In the genomic region with DNA sequence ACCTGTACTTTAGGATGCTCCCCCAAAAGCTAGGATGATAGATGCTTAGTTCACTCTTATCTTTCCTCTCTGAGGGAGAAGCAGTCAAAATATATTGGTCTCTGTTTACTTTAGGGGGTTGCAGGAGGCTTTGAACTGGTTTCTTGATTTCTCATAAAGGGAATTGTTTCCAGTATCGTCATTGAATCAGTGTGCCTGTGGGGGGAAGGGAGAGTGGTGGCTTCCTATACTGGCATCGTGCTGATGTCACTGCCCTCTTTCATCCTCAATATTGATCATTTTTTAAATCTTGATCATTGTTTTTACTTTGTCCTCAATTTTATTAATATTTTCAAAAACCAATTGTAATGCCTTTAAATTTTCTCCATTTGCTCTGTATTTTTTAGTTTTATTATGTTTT, we compare ENCODE assay signal across 31 cellular contexts. TPM values are rescaled to one million over a fixed set of nuclear protein-coding genes. Genes with fewer than 3 reads are reported as not detected.
"Had no signal": no experiment of that assay in that cellular context is flagged by ENCODE, and none has a peak within 500 bp of the region (broad histone marks: within the 10 kb centered on the region; RNA-seq: fewer than 3 reads in every experiment).

No MANE protein-coding gene starts in this region.

- H3K27me3 ChIP-seq: adrenal gland, body of pancreas, MG63, SJCRH30 had no signal

- H3K9me3 ChIP-seq: adrenal gland, MG63, SJCRH30 had no signal

- FAIRE-seq: astrocyte, bronchial epithelial cell, K562 had no signal

- H3K27ac ChIP-seq: adrenal gland, body of pancreas, SJCRH30 had no signal

- H3K36me3 ChIP-seq: adrenal gland, MG63 had no signal

- DNase-seq: activated CD4-positive, alpha-beta T cell treated with anti-CD3 and anti-CD28 coated beads, Interleukin-2, amount 10 ng/mL, durations not matched to agents 24 days and 14 days; activated CD4-positive, alpha-beta T cell treated with anti-CD3 and anti-CD28 coated beads, Interleukin-2, amount 50 U/mL, for 4 hours; activated CD8-positive, alpha-beta T cell treated with anti-CD3 and anti-CD28 coated beads for 36 hours; activated gamma-delta T cell treated with Interleukin-2 at 50 U/mL for 16 hours; activated naive CD4-positive, alpha-beta T cell treated with anti-CD3 and anti-CD28 coated beads for 36 hours; activated T-cell treated with anti-CD3 and anti-CD28 coated beads, Interleukin-2, amount 50 U/mL, for 24 hours; adrenal gland; body of pancreas; caudate nucleus; cerebellar nuclear complex; MG63; NCI-H1048; NCI-H1105 treated with DMSO at 0.1 percent for 48 hours; NCI-H1436; NCI-H1694; NCI-H2029; NCI-H345; NCI-H526; NCI-H748 treated with DMSO at 0.1 percent for 48 hours; Right ventricle myocardium superior; SJCRH30; T1000 had no signal

- H3K4me3 ChIP-seq: adrenal gland, body of pancreas, K562, MG63, SJCRH30 had no signal

- ATAC-seq: activated CD8-positive, alpha-beta T cell treated with anti-CD3 and anti-CD28 coated beads for 36 hours; activated naive CD4-positive, alpha-beta T cell treated with anti-CD3 and anti-CD28 coated beads, Interleukin-2, amount 50 U/mL, for 72 hours; body of pancreas; K562 had no signal

- H3K4me1 ChIP-seq: adrenal gland, body of pancreas, SJCRH30 had no signal

RNA-seq across cellular contexts. Expression of a gene that starts 40.2 kb away (rescaled TPM):
- total RNA-seq: activated CD4-positive, alpha-beta T cell treated with anti-CD3 and anti-CD28 coated beads, Interleukin-2, amount 10 ng/mL, durations not matched to agents 24 days and 14 days; activated CD8-positive, alpha-beta memory T cell treated with anti-CD3 and anti-CD28 coated beads for 36 hours; activated CD8-positive, alpha-beta T cell treated with anti-CD3 and anti-CD28 coated beads for 36 hours; activated naive CD4-positive, alpha-beta T cell treated with anti-CD3 and anti-CD28 coated beads for 36 hours; activated naive CD4-positive, alpha-beta T cell treated with anti-CD3 and anti-CD28 coated beads, Interleukin-2, amount 50 U/mL, for 72 hours; activated T-helper 1 cell treated with anti-CD3 and anti-CD28 coated beads, Interleukin-12 subunit alpha, Interleukin-12 subunit beta, Interleukin-2, Interleukin-4 antibody, amounts not matched to agents 30 ng/mL and 10 ng/mL and 1 ng/mL, durations not matched to agents 14 hours and 24 hours and 36 hours; astrocyte; body of pancreas; bronchial epithelial cell; OCI-LY7; T-helper 1 cell treated with Interleukin-12 subunit alpha and Interleukin-12 subunit beta and Interleukin-4 antibody, amounts not matched to agents 30 ng/mL and 1 ng/mL, for 36 hours; T-helper 2 cell treated with Interferon-gamma antibody and Interleukin-4, amounts not matched to agents 100 ng/mL and 5 ng/mL, for 36 hours had no signal
